In the genomic region with DNA sequence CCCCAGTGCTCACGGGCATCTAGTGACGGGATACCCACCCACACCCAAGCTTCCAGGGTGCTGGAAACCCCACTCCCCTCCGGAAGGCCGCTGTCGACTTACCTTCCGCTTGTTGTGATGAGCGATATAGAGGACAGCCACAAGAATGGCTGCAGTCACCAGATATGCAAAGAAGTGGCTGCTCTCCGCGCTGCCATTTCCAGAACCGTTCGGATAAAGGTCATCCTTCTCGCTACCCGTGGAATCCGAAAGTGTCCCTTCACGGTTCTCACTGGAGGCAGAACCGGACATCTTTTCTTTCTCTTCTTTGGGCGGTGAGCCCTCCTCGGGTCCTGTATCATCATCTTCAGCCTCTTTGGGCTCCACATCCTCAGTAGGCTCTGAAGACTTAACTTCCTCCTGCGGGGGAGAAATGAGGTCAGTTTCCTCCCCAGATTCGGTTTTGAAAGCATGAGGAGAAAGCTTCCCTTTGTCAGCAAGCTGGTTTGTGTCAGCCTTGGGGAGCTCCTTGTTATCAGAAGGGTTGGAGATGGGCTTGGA, we compare ENCODE assay signal across 8 cellular contexts. TPM values are rescaled to one million over a fixed set of nuclear protein-coding genes. Genes with fewer than 3 reads are reported as not detected.
A peak's percentile ranks its signal among the peaks of the same experiment; 100 is the strongest.
DNase-seq lines count a peak whose midpoint lies in the region; ATAC-seq and TF ChIP-seq lines count a peak whose summit lies in the region.

No MANE protein-coding gene starts in this region.

- peak overlapping the region; percentile 90 for H3K4me3 ChIP-seq in GM12864 (ENCODE audit: low read depth, low read length)
- H3K4me3 ChIP-seq in skeletal muscle cell (ENCODE audit: low read depth, low read length): peak overlapping the region; percentile 78

- peak; percentile 29 to 32 for ATAC-seq in activated T-cell treated with anti-CD3 and anti-CD28 coated beads, Interleukin-2, amount 50 U/mL, for 4 hours

- H3K36me3 Mint-ChIP-seq in activated T-cell treated with anti-CD3 and anti-CD28 coated beads, Interleukin-2, amount 50 U/mL, for 4 hours (ENCODE audit: insufficient read depth): peaks cover 44% of the 10 kb centered on the region

- H3K9me3 Mint-ChIP-seq in activated T-cell treated with anti-CD3 and anti-CD28 coated beads, Interleukin-2, amount 50 U/mL, for 4 hours: no peaks in the 10 kb centered on the region

- H3K27me3 Mint-ChIP-seq in activated T-cell treated with anti-CD3 and anti-CD28 coated beads, Interleukin-2, amount 50 U/mL, for 4 hours (ENCODE audit: low read depth): no peaks in the 10 kb centered on the region

- DNase-seq in GM12864 (ENCODE audit: low read depth) (no peak), HEK293T (ENCODE audit: extremely low spot score) (peak; percentile 17), NOMO-1 treated with dmso at 0.1 percent for 144 hours (lab: John Stamatoyannopoulos, UW; ENCODE audit: unreplicated experiment) (peak; percentile 67), foreskin melanocyte (peak; percentile 31), skeletal muscle cell (ENCODE audit: low read depth) (no peak), NCI-H2196 (lab: John Stamatoyannopoulos, UW; ENCODE audit: unreplicated experiment) (no peak), HPDE6-E6E7 (ENCODE audit: extremely low spot score) (no peak)
- peak; percentile 18 for DNase-seq in activated T-cell treated with anti-CD3 and anti-CD28 coated beads, Interleukin-2, amount 50 U/mL, for 4 hours

- no peak for TF ChIP-seq CTCF in GM12864 (IDR thresholded peaks at IDR 0.05; ENCODE audit: low read depth, low read length, missing control alignments)

- CTCF ChIA-PET in HEK293T (lab: Yijun Ruan, JAX): interaction anchor here (0.7 kb wide), 1 partner anchor 20 kb away, joined by 3 read pairs; no protein-coding TSS in a partner anchor

- POLR2A ChIA-PET in HEK293T (lab: Yijun Ruan, JAX): interaction anchor here (0.7 to 3.6 kb wide), 4 partner anchors 8 to 420 kb away, joined by 3 to 20 read pairs (median 12); a partner anchor contains a TSS

- H3K4me1 Mint-ChIP-seq in activated T-cell treated with anti-CD3 and anti-CD28 coated beads, Interleukin-2, amount 50 U/mL, for 4 hours (ENCODE audit: low read depth): peaks cover 51% of the 10 kb centered on the region

- H3K4me3 Mint-ChIP-seq in activated T-cell treated with anti-CD3 and anti-CD28 coated beads, Interleukin-2, amount 50 U/mL, for 4 hours: peak overlapping the region; percentile 95

TF ChIP-seq in HEK293T, 16 proteins besides CTCF, POLR2A, EP300 and RAD21:
- TF ChIP-seq ARNT (IDR thresholded peaks at IDR 0.05) (no peak), FOXK2 (IDR thresholded peaks at IDR 0.05) (no peak), CTBP1 (IDR thresholded peaks at IDR 0.05; ENCODE audit: borderline replicate concordance) (no peak), SUZ12 (IDR thresholded peaks at IDR 0.05) (no peak), LEF1 (IDR thresholded peaks at IDR 0.05; ENCODE audit: borderline replicate concordance) (no peak), FOXA1 (IDR thresholded peaks at IDR 0.05) (no peak), BHLHE40 (IDR thresholded peaks at IDR 0.05; ENCODE audit: borderline replicate concordance) (no peak), ELF4 (IDR thresholded peaks at IDR 0.05) (no peak), NFRKB (IDR thresholded peaks at IDR 0.05) (no peak), HDGF (IDR thresholded peaks at IDR 0.05; ENCODE audit: borderline replicate concordance) (no peak), TARDBP (IDR thresholded peaks at IDR 0.05) (no peak), ZNF384 (IDR thresholded peaks at IDR 0.05) (no peak)
- TF ChIP-seq, protein P1, sequence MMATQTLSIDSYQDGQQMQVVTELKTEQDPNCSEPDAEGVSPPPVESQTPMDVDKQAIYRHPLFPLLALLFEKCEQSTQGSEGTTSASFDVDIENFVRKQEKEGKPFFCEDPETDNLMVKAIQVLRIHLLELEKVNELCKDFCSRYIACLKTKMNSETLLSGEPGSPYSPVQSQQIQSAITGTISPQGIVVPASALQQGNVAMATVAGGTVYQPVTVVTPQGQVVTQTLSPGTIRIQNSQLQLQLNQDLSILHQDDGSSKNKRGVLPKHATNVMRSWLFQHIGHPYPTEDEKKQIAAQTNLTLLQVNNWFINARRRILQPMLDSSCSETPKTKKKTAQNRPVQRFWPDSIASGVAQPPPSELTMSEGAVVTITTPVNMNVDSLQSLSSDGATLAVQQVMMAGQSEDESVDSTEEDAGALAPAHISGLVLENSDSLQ (IDR thresholded peaks at IDR 0.05): no peak

RNA-seq across cellular contexts. Expression of a gene that starts 1.3 kb away (rescaled TPM):
- 10 to 100 TPM; 93.8 to 99.6 (median 98.1) TPM for total RNA-seq in activated T-cell treated with anti-CD3 and anti-CD28 coated beads, Interleukin-2, amount 50 U/mL, for 4 hours

RNA-seq across cellular contexts. Expression of a gene that starts 27.9 kb away (rescaled TPM):
- total RNA-seq in activated T-cell treated with anti-CD3 and anti-CD28 coated beads, Interleukin-2, amount 50 U/mL, for 4 hours: 10 to 100 TPM; 16.0 to 18.6 (median 16.2) TPM

RNA-seq across cellular contexts. Expression of a gene that starts 28.1 kb away (rescaled TPM):
- total RNA-seq in activated T-cell treated with anti-CD3 and anti-CD28 coated beads, Interleukin-2, amount 50 U/mL, for 4 hours: 1 to 10 TPM; 5.5 to 9.9 (median 8.8) TPM

Comparison
In these comparisons a context has a peak if more than half of its experiments do, and no peak if none do; other contexts are left out.
1. DNase-seq: peak in HEK293T (single experiment), NOMO-1 treated with dmso at 0.1 percent for 144 hours (single experiment), activated T-cell treated with anti-CD3 and anti-CD28 coated beads, Interleukin-2, amount 50 U/mL, for 4 hours (single experiment) and foreskin melanocyte (single experiment); none in GM12864 (single experiment), skeletal muscle cell (single experiment), NCI-H2196 (single experiment) and HPDE6-E6E7 (single experiment).